ENCODE assay signal across 12 cellular contexts in the genomic region with DNA sequence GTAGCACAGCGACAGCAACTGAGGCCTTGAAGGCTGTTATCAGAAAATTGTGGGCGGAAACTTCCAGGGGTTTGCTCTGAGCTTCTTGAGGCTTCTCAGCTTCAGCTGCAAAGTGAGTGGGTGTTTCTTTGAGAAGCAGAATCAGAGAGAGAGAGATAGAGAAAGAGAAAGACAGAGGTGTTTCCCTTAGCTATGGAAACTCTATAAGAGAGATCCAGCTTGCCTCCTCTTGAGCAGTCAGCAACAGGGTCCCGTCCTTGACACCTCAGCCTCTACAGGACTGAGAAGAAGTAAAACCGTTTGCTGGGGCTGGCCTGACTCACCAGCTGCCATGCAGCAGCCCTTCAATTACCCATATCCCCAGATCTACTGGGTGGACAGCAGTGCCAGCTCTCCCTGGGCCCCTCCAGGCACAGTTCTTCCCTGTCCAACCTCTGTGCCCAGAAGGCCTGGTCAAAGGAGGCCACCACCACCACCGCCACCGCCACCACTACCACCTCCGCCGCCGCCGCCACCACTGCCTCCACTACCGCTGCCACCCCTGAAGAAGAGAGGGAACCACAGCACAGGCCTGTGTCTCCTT. TPM values are rescaled to one million over a fixed set of nuclear protein-coding genes. Genes with fewer than 3 reads are reported as not detected.
DNase-seq lines count a peak whose midpoint lies in the region; ATAC-seq, FAIRE-seq and TF ChIP-seq lines count a peak whose summit lies in the region.
"Had no signal": no experiment of that assay in that cellular context is flagged by ENCODE, and none has a peak within 500 bp of the region (broad histone marks: within the 10 kb centered on the region; RNA-seq: fewer than 3 reads in every experiment).

A gene with protein sequence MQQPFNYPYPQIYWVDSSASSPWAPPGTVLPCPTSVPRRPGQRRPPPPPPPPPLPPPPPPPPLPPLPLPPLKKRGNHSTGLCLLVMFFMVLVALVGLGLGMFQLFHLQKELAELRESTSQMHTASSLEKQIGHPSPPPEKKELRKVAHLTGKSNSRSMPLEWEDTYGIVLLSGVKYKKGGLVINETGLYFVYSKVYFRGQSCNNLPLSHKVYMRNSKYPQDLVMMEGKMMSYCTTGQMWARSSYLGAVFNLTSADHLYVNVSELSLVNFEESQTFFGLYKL (plus strand): TSS at position 233 of the 583 bp plus-strand sequence. CDS start 99 bp downstream, at position 332.

- H3K4me3 ChIP-seq in CD4-positive, CD25-positive, alpha-beta regulatory T cell (ENCODE audit: low read depth, low read length): peak within 1 kb of the TSS; percentile 57

- CTCF ChIA-PET in activated CD4-positive, alpha-beta T cell treated with anti-CD3 and anti-CD28 coated beads, Interleukin-2, amount 10 ng/mL, durations not matched to agents 7 days and 5 days (lab: Charles Lee): interaction anchor here (0.6 to 2.0 kb wide), 5 partner anchors 22 to 67 kb away, joined by 3 to 6 read pairs (median 3); no protein-coding TSS in a partner anchor
- CTCF ChIA-PET in Calu3 (lab: Charles Lee): interaction anchor here (0.6 kb wide), 1 partner anchor 61 kb away, joined by 4 read pairs; no protein-coding TSS in a partner anchor

- peak within 1 kb of the TSS; percentile 46 to 89 (median 76) for H3K4me3 Mint-ChIP-seq in CD4-positive, CD25-positive, alpha-beta regulatory T cell
- peak within 1 kb of the TSS; percentile 66 for H3K4me3 Mint-ChIP-seq in activated CD4-positive, alpha-beta T cell treated with anti-CD3 and anti-CD28 coated beads, Interleukin-2, amount 10 ng/mL, durations not matched to agents 7 days and 5 days
- H3K4me3 Mint-ChIP-seq in activated naive CD8-positive, alpha-beta T cell treated with anti-CD3 and anti-CD28 coated beads for 36 hours: peak within 1 kb of the TSS; percentile 84
- no peak within 1 kb of the TSS for H3K4me3 Mint-ChIP-seq in Calu3 (ENCODE audit: low read depth, unreplicated experiment)

- BruUV-seq in Calu3 (replicated peaks; lab: Mats Ljungman, UMichigan): no TSS peak

- no peak for FAIRE-seq in GM19239 (lab: Jason Lieb, UNC)

- H3K9me3 ChIP-seq in CD4-positive, CD25-positive, alpha-beta regulatory T cell (ENCODE audit: control insufficient read depth in 2 of 2, low read length in 2 of 2): no peaks in the 10 kb centered on the region

- intact Hi-C loops in Calu3 (cut with micrococcal nuclease; ENCODE audit: unreplicated experiment): no loop called here

- H3K4me1 Mint-ChIP-seq in CD4-positive, CD25-positive, alpha-beta regulatory T cell: peaks cover 37 to 63% (median 44%) of the 10 kb centered on the region in 4 donors
- peaks cover 56% of the 10 kb centered on the region for H3K4me1 Mint-ChIP-seq in activated CD4-positive, alpha-beta T cell treated with anti-CD3 and anti-CD28 coated beads, Interleukin-2, amount 10 ng/mL, durations not matched to agents 7 days and 5 days
- H3K4me1 Mint-ChIP-seq in activated naive CD8-positive, alpha-beta T cell treated with anti-CD3 and anti-CD28 coated beads for 36 hours: peaks cover 70% of the 10 kb centered on the region
- peaks cover 48% of the 10 kb centered on the region for H3K4me1 Mint-ChIP-seq in Calu3 (ENCODE audit: low read depth, unreplicated experiment)

- H3K27me3 Mint-ChIP-seq in CD4-positive, CD25-positive, alpha-beta regulatory T cell: no peaks in the 10 kb centered on the region
- H3K27me3 Mint-ChIP-seq in activated CD4-positive, alpha-beta T cell treated with anti-CD3 and anti-CD28 coated beads, Interleukin-2, amount 10 ng/mL, durations not matched to agents 7 days and 5 days: peaks cover 37% of the 10 kb centered on the region
- H3K27me3 Mint-ChIP-seq in activated naive CD8-positive, alpha-beta T cell treated with anti-CD3 and anti-CD28 coated beads for 36 hours: peaks cover 32% of the 10 kb centered on the region
- no peaks in the 10 kb centered on the region for H3K27me3 Mint-ChIP-seq in Calu3 (ENCODE audit: unreplicated experiment)

- TF ChIP-seq CTCF in Calu3 (IDR thresholded peaks at IDR 0.05; ENCODE audit: unreplicated experiment) (no peak), GM20000 (IDR thresholded peaks at IDR 0.05; ENCODE audit: extremely low read depth, missing control alignments) (no peak)

- POLR2A ChIA-PET in activated CD4-positive, alpha-beta T cell treated with anti-CD3 and anti-CD28 coated beads, Interleukin-2, amount 10 ng/mL, durations not matched to agents 7 days and 5 days (lab: Charles Lee): no interaction called here

- peak within 1 kb of the TSS; percentile 60 to 83 (median 82) for H3K27ac Mint-ChIP-seq in CD4-positive, CD25-positive, alpha-beta regulatory T cell
- peak within 1 kb of the TSS; percentile 86 for H3K27ac Mint-ChIP-seq in activated CD4-positive, alpha-beta T cell treated with anti-CD3 and anti-CD28 coated beads, Interleukin-2, amount 10 ng/mL, durations not matched to agents 7 days and 5 days
- peak within 1 kb of the TSS; percentile 89 for H3K27ac Mint-ChIP-seq in activated naive CD8-positive, alpha-beta T cell treated with anti-CD3 and anti-CD28 coated beads for 36 hours
- no peak within 1 kb of the TSS for H3K27ac Mint-ChIP-seq in Calu3 (ENCODE audit: unreplicated experiment)

- H3K36me3 Mint-ChIP-seq in CD4-positive, CD25-positive, alpha-beta regulatory T cell: no peaks in the 10 kb centered on the region
- peaks cover 21% of the 10 kb centered on the region for H3K36me3 Mint-ChIP-seq in activated CD4-positive, alpha-beta T cell treated with anti-CD3 and anti-CD28 coated beads, Interleukin-2, amount 10 ng/mL, durations not matched to agents 7 days and 5 days (ENCODE audit: low read depth)
- peaks cover 31% of the 10 kb centered on the region for H3K36me3 Mint-ChIP-seq in activated naive CD8-positive, alpha-beta T cell treated with anti-CD3 and anti-CD28 coated beads for 36 hours
- H3K36me3 Mint-ChIP-seq in Calu3 (ENCODE audit: insufficient read depth, unreplicated experiment): no peaks in the 10 kb centered on the region

- peak in 1 of 2 donors; percentile 24 for ATAC-seq in CD4-positive, CD25-positive, alpha-beta regulatory T cell (ENCODE audit: low read depth in 2 of 2)

- H3K27ac ChIP-seq in CD4-positive, CD25-positive, alpha-beta regulatory T cell (ENCODE audit: insufficient read depth, low read length, poor library complexity, severe bottlenecking): peak within 1 kb of the TSS; percentile 28

- peaks cover 36% of the 10 kb centered on the region for H3K4me1 ChIP-seq in CD4-positive, CD25-positive, alpha-beta regulatory T cell (ENCODE audit: control insufficient read depth, insufficient read depth, low read length, poor library complexity, severe bottlenecking)

- peak in 1 of 3 donors; percentile 62 for DNase-seq in CD4-positive, CD25-positive, alpha-beta regulatory T cell
- peak; percentile 45 for DNase-seq in activated CD4-positive, alpha-beta T cell treated with anti-CD3 and anti-CD28 coated beads, Interleukin-2, amount 10 ng/mL, durations not matched to agents 7 days and 5 days
- peak; percentile 70 for DNase-seq in activated naive CD8-positive, alpha-beta T cell treated with anti-CD3 and anti-CD28 coated beads for 36 hours
- DNase-seq in stimulated activated CD4-positive, alpha-beta T cell treated with anti-CD3 and anti-CD28 coated beads, Interleukin-1b, Interleukin-23, amount 100 ng/mL, for 48 hours: peak; percentile 76
- DNase-seq in NCI-H146 (lab: John Stamatoyannopoulos, UW) (no peak), GM19239 (ENCODE audit: insufficient read length, low spot score) (no peak), Calu3 (no peak), GM20000 (ENCODE audit: low spot score) (no peak)
- DNase-seq: effector CD8-positive, alpha-beta T cell; NCI-H2107 had no signal

- H3K9me3 Mint-ChIP-seq in CD4-positive, CD25-positive, alpha-beta regulatory T cell: no peaks in the 10 kb centered on the region
- peaks cover 9% of the 10 kb centered on the region for H3K9me3 Mint-ChIP-seq in activated CD4-positive, alpha-beta T cell treated with anti-CD3 and anti-CD28 coated beads, Interleukin-2, amount 10 ng/mL, durations not matched to agents 7 days and 5 days
- peaks cover 10% of the 10 kb centered on the region for H3K9me3 Mint-ChIP-seq in activated naive CD8-positive, alpha-beta T cell treated with anti-CD3 and anti-CD28 coated beads for 36 hours
- no peaks in the 10 kb centered on the region for H3K9me3 Mint-ChIP-seq in Calu3 (ENCODE audit: low read depth, unreplicated experiment)

- H3K27me3 ChIP-seq in CD4-positive, CD25-positive, alpha-beta regulatory T cell (ENCODE audit: control insufficient read depth, insufficient read depth, low read length): no peaks in the 10 kb centered on the region

- no peaks in the 10 kb centered on the region for H3K36me3 ChIP-seq in CD4-positive, CD25-positive, alpha-beta regulatory T cell (ENCODE audit: control insufficient read depth, insufficient read depth, low read length)

RNA-seq across cellular contexts. Expression of the gene that starts here (rescaled TPM):
- total RNA-seq in CD4-positive, CD25-positive, alpha-beta regulatory T cell: 0.81 TPM
- polyA plus RNA-seq in CD4-positive, CD25-positive, alpha-beta regulatory T cell: under 1 TPM in 1 of 4 donors, not detected in 3; 0.45 TPM
- total RNA-seq in activated CD4-positive, alpha-beta T cell treated with anti-CD3 and anti-CD28 coated beads, Interleukin-2, amount 10 ng/mL, durations not matched to agents 7 days and 5 days: 1 to 10 TPM; 1.4 to 1.6 TPM
- 10 to 100 TPM; 11.8 to 12.5 TPM for total RNA-seq in activated naive CD8-positive, alpha-beta T cell treated with anti-CD3 and anti-CD28 coated beads for 36 hours
- not detected in 2 replicates for total RNA-seq in Calu3 (2022)
- total RNA-seq: SK-MEL-5 had no signal
- polyA plus RNA-seq: neural cell had no signal

Comparison
In these comparisons a context has a peak if more than half of its experiments do, and no peak if none do; other contexts are left out.
1. DNase-seq: peak in activated CD4-positive, alpha-beta T cell treated with anti-CD3 and anti-CD28 coated beads, Interleukin-2, amount 10 ng/mL, durations not matched to agents 7 days and 5 days (single experiment), activated naive CD8-positive, alpha-beta T cell treated with anti-CD3 and anti-CD28 coated beads for 36 hours (single experiment) and stimulated activated CD4-positive, alpha-beta T cell treated with anti-CD3 and anti-CD28 coated beads, Interleukin-1b, Interleukin-23, amount 100 ng/mL, for 48 hours (single experiment); none in NCI-H146 (single experiment), GM19239 (single experiment), Calu3 (single experiment) and GM20000 (single experiment).